ENCODE assay signal across 8 cellular contexts in genomic region chr13:94595943-94596574, GRCh38.
DNase-seq lines count a peak whose midpoint lies in the region; ATAC-seq lines count a peak whose summit lies in the region.

A gene with protein sequence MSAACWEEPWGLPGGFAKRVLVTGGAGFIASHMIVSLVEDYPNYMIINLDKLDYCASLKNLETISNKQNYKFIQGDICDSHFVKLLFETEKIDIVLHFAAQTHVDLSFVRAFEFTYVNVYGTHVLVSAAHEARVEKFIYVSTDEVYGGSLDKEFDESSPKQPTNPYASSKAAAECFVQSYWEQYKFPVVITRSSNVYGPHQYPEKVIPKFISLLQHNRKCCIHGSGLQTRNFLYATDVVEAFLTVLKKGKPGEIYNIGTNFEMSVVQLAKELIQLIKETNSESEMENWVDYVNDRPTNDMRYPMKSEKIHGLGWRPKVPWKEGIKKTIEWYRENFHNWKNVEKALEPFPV (minus strand): TSS chr13:94596152. CDS start chr13:94596136, 16 bp downstream.

- ATAC-seq in GM19324 (IDR thresholded peaks at IDR 0.05; ENCODE audit: low FRiP score, unreplicated experiment) = peak; percentile 99
- ATAC-seq in HG03460 (IDR thresholded peaks at IDR 0.05; ENCODE audit: unreplicated experiment) = peak; percentile 96

- peak within 1 kb of the TSS; percentile 91 for H3K4me2 ChIP-seq in BLaER1

- H3K27me3 ChIP-seq in BLaER1 = no peaks in the 10 kb centered on the region

- DNase-seq in NCI-H526 (lab: John Stamatoyannopoulos, UW) = peak; percentile 94 to 99
- peak; percentile 74 to 81 for DNase-seq in activated CD4-positive, alpha-beta T cell treated with anti-CD3 and anti-CD28 coated beads for 4 hours
- DNase-seq in kidney tubule cell (ENCODE audit: low spot score) = peak; percentile 95
- DNase-seq in stimulated activated CD4-positive, alpha-beta T cell treated with anti-CD3 and anti-CD28 coated beads, Interleukin-1b, Interleukin-23, amount 100 ng/mL, for 1 hour (ENCODE audit: low read depth in 2 of 2) = peak; percentile 55 to 68

- H3K27ac ChIP-seq in BLaER1 = peak within 1 kb of the TSS; percentile 91
- peak within 1 kb of the TSS; percentile 10 for H3K27ac ChIP-seq in cingulate gyrus (ENCODE audit: low read depth, low read length)

- H3K4me1 ChIP-seq in BLaER1 = peaks cover 29% of the 10 kb centered on the region

- peaks cover 20% of the 10 kb centered on the region for H3K36me3 ChIP-seq in BLaER1

- peak within 1 kb of the TSS; percentile 91 for H3K4me3 ChIP-seq in BLaER1

- H4K20me1 ChIP-seq in BLaER1 = no peaks in the 10 kb centered on the region

- peaks cover 8% of the 10 kb centered on the region; the same call in 1 of the 2 replicates for H3K9me3 ChIP-seq in BLaER1

- peak within 1 kb of the TSS; percentile 93 for H3K9ac ChIP-seq in BLaER1

Comparison
In these comparisons a context has a peak if more than half of its experiments do, and no peak if none do; other contexts are left out.
1. Peak in every context shown above with its lines: DNase-seq, ATAC-seq, H3K4me3 ChIP-seq and H3K27ac ChIP-seq.